ENCODE assay signal across 1 cellular context in the genomic region with DNA sequence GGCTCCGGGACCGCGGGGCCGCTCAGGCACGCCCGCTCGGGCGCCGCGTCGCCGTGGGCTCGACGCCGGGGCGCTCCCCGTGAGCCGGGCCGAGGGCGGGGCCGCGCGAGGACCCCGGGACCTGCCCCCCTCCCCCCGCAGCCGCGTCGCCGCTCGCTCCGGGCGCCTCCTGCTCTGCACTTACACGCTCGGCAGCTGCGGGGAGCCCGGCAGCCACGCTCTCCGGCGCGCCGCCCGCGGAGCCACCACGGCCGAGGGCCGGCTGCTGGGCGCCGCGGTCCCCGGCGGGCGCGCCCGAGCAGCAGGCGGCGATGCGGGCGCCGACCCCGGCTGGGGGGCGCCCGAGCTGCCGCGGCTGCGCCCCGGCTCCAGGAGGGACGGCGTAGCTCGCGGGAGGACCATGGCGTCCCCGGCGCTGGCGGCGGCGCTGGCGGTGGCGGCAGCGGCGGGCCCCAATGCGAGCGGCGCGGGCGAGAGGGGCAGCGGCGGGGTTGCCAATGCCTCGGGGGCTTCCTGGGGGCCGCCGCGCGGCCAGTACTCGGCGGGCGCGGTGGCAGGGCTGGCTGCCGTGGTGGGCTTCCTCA.
TF ChIP-seq lines count a peak whose summit lies in the region.

TSS of gene ADRA2C (plus strand) at position 179 of the 584 bp plus-strand sequence. CDS start at position 401, 222 bp downstream.

TF ChIP-seq in SK-N-SH, 30 proteins besides CTCF, POLR2A, EP300 and RAD21 (continued from another document):
- no peak for TF ChIP-seq PBX3 (IDR thresholded peaks at IDR 0.05)
- TF ChIP-seq SMC3 (IDR thresholded peaks at IDR 0.05; ENCODE audit: low read depth, low read length): peak; percentile 7; the same call in 1 of the 2 replicates
- TF ChIP-seq ELF1 (IDR thresholded peaks at IDR 0.05): no peak
